In the genomic region with DNA sequence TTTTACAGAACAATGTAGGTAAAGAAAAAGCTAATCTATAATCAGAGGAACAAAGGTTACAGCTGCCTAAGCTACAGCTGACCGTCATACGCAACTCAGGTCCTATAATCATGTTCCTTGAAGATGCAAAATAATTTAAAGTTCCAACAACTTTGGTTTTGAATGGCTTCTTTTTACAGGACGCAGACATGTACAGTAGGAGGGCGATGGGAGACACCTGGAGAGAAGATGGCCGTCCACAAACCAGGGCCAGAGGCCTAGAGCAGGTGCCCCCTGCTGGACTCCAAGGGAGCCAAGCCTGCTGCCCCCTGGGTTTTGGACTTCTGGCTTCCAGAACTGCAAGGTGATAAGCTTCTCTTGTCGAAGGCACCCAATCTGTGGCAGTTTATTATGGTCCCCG, we compare ENCODE assay signal across 15 cellular contexts. TPM values are rescaled to one million over a fixed set of nuclear protein-coding genes. Genes with fewer than 3 reads are reported as not detected.
DNase-seq lines count a peak whose midpoint lies in the region; ATAC-seq, FAIRE-seq and TF ChIP-seq lines count a peak whose summit lies in the region.
"Had no signal": no experiment of that assay in that cellular context is flagged by ENCODE, and none has a peak within 500 bp of the region (broad histone marks: within the 10 kb centered on the region; RNA-seq: fewer than 3 reads in every experiment).

No MANE protein-coding gene starts in this region.

- H4K8ac ChIP-seq in H9 (replicated peaks; ENCODE audit: insufficient read length, low read depth, low read length) = no peak overlapping the region

- POLR2A ChIA-PET in WTC11 (lab: Charles Lee) = no interaction called here

- no peak overlapping the region for H3K4me3 ChIP-seq in AG10803 (ENCODE audit: low read length)
- no peak overlapping the region for H3K4me3 ChIP-seq in kidney (ENCODE audit: low read length in 2 of 2)
- no peak overlapping the region for H3K4me3 ChIP-seq in gastroesophageal sphincter
- H3K4me3 ChIP-seq: left lung had no signal

- H2BK15ac ChIP-seq in H9 (ENCODE audit: low read depth, low read length) = no peak overlapping the region

- no peak overlapping the region for H3K4ac ChIP-seq in H9 (ENCODE audit: low read depth, low read length)

- no peak for TF ChIP-seq EP300 in gastroesophageal sphincter (IDR thresholded peaks at IDR 0.05)

- no peaks in the 10 kb centered on the region for H3K9me3 ChIP-seq in H9 (ENCODE audit: control insufficient read depth, low read depth, low read length)
- peaks cover 0 to 7% of the 10 kb centered on the region in 2 donors for H3K9me3 ChIP-seq in kidney (ENCODE audit: control insufficient read depth in 1 of 2, low read length in 2 of 2)
- H3K9me3 ChIP-seq in gastroesophageal sphincter = peaks cover 0 to 27% (median 0%) of the 10 kb centered on the region in 3 donors

- no peak overlapping the region for H2BK5ac ChIP-seq in H9 (ENCODE audit: insufficient read length, low read length)

- no peak overlapping the region for H2AK5ac ChIP-seq in H9 (ENCODE audit: insufficient read length, low read length)

- no peak overlapping the region for H3K9ac ChIP-seq in H9 (ENCODE audit: extremely low read depth, insufficient read length, low read length)
- H3K9ac ChIP-seq in kidney (ENCODE audit: low read length in 2 of 2) = no peak overlapping the region
- H3K9ac ChIP-seq: KMS-11 had no signal

- no peak overlapping the region for H2BK20ac ChIP-seq in H9 (ENCODE audit: low read depth, low read length, poor library complexity, severe bottlenecking)

- no peak for TF ChIP-seq POLR2A in gastroesophageal sphincter (IDR thresholded peaks at IDR 0.05)

- H3K27me3 ChIP-seq in H9 (ENCODE audit: insufficient read depth, low read length) (no peaks in the 10 kb centered on the region), gastroesophageal sphincter (no peaks in the 10 kb centered on the region)
- H3K27me3 ChIP-seq: left lung had no signal

- no peak overlapping the region for H4K5ac ChIP-seq in H9 (ENCODE audit: insufficient read length, low read depth, low read length)

- H3K18ac ChIP-seq in H9 (ENCODE audit: insufficient read length, low read depth, low read length) = no peak overlapping the region

- CTCF ChIA-PET in WTC11 (lab: Charles Lee) = interaction anchor here (1.2 to 2.0 kb wide), 5 partner anchors 14 to 134 kb away, joined by 3 to 11 read pairs (median 5); no protein-coding TSS in a partner anchor

- H3K4me1 Mint-ChIP-seq in H9 = no peaks in the 10 kb centered on the region
- H3K4me1 Mint-ChIP-seq in WTC11 = no peaks in the 10 kb centered on the region

- TF ChIP-seq CTCF in AG10803 (conservative IDR thresholded peaks at IDR 0.05; ENCODE audit: low read length) = peak; percentile 18; the same call in 1 of the 2 replicates
- TF ChIP-seq CTCF in H9 (conservative IDR thresholded peaks at IDR 0.05) = peak; percentile 70
- no peak for TF ChIP-seq CTCF in WTC11 (IDR thresholded peaks at IDR 0.05)
- TF ChIP-seq CTCF in kidney (IDR thresholded peaks at IDR 0.05; ENCODE audit: borderline replicate concordance, extremely low read depth, insufficient read depth) = peak; percentile 8
- peak in 1 of 4 experiments; percentile 11 for TF ChIP-seq CTCF in gastroesophageal sphincter (IDR thresholded peaks at IDR 0.05)

- no peak for FAIRE-seq in kidney (lab: Jason Lieb, UNC)
- FAIRE-seq: TTC549 had no signal

- intact Hi-C loops in kidney (cut with DNase I) = no loop called here

- WGBS in H9 (ENCODE audit: extremely low coverage, insufficient read length, low lambda C conversion rate) = no CpG with 5 or more reads among the region's 7 CpGs
- WGBS in gastroesophageal sphincter (ENCODE audit: low coverage in 1 of 2), 2 donors = 75 to 85% methylated on average over 2 to 5 of the region's 7 CpGs

- no peaks in the 10 kb centered on the region for H3K79me2 ChIP-seq in H9 (ENCODE audit: insufficient read depth, low read length)

- no peak overlapping the region for H3K56ac ChIP-seq in H9 (ENCODE audit: insufficient read length, low read depth, low read length)

- peaks cover 15 to 20% of the 10 kb centered on the region in 2 experiments for H3K9me3 Mint-ChIP-seq in H9
- H3K9me3 Mint-ChIP-seq in WTC11 = peaks cover 25% of the 10 kb centered on the region

- H3K4me1 ChIP-seq in H9 (ENCODE audit: insufficient read depth, low read length) (no peaks in the 10 kb centered on the region), kidney (ENCODE audit: control insufficient read depth in 1 of 2, insufficient read depth in 1 of 2, low read depth in 1 of 2, low read length in 2 of 2) (no peaks in the 10 kb centered on the region), gastroesophageal sphincter (peaks cover 0 to 13% (median 3%) of the 10 kb centered on the region in 3 donors)
- H3K4me1 ChIP-seq: left lung had no signal

- no peak overlapping the region for H3K23ac ChIP-seq in H9 (ENCODE audit: insufficient read length, low read depth, low read length)

- no peaks in the 10 kb centered on the region for H3K36me3 ChIP-seq in kidney (ENCODE audit: control insufficient read depth in 1 of 2, insufficient read depth in 2 of 2, low read length in 2 of 2)
- no peaks in the 10 kb centered on the region for H3K36me3 ChIP-seq in gastroesophageal sphincter
- H3K36me3 ChIP-seq: left lung had no signal

- H3K27me3 Mint-ChIP-seq in H9 (ENCODE audit: low read depth) = peaks cover 58% of the 10 kb centered on the region
- peaks cover 51% of the 10 kb centered on the region for H3K27me3 Mint-ChIP-seq in WTC11 (ENCODE audit: low read depth)

- H2BK120ac ChIP-seq in H9 (ENCODE audit: low read depth, low read length, poor library complexity, severe bottlenecking) = no peak overlapping the region

- peak; percentile 65 for ATAC-seq in WTC11
- ATAC-seq in gastroesophageal sphincter = no peak
- ATAC-seq: left lung, sciatic nerve had no signal

- peaks cover 7 to 8% (median 8%) of the 10 kb centered on the region in 3 experiments; a peak in 4 of 7 replicates for H3K36me3 Mint-ChIP-seq in H9 (ENCODE audit: insufficient read depth in 1 of 3, low read depth in 3 of 3)
- H3K36me3 Mint-ChIP-seq in WTC11 = peaks cover 15% of the 10 kb centered on the region

- H4K20me1 ChIP-seq in H9 (ENCODE audit: control insufficient read depth, insufficient read depth, insufficient read length) = no peaks in the 10 kb centered on the region

- H3T11ph ChIP-seq in H9 (ENCODE audit: low read length) = no peak overlapping the region

- H3K27ac Mint-ChIP-seq in H9 = no peak overlapping the region
- no peak overlapping the region for H3K27ac Mint-ChIP-seq in WTC11

- H3K27ac ChIP-seq in H9 (ENCODE audit: insufficient read length, low read depth, low read length) (no peak overlapping the region), kidney (ENCODE audit: low read depth in 2 of 2, low read length in 2 of 2) (no peak overlapping the region), gastroesophageal sphincter (no peak overlapping the region)
- H3K27ac ChIP-seq: KMS-11, left lung had no signal

- DNase-seq in AG10803 (ENCODE audit: low read depth) (no peak), H9 (peak; percentile 64), WTC11 (ENCODE audit: low spot score) (peak; percentile 48), kidney (peak; percentile 31), putamen (ENCODE audit: low spot score) (no peak), EL (no peak), NOMO-1 treated with DMSO at 0.1 percent for 48 hours (lab: John Stamatoyannopoulos, UW; ENCODE audit: unreplicated experiment) (no peak)
- DNase-seq: activated gamma-delta T cell treated with Interleukin-2 at 50 U/mL for 16 hours; effector CD8-positive, alpha-beta T cell; NCI-H69 had no signal

- no peak overlapping the region for H4K91ac ChIP-seq in H9 (ENCODE audit: insufficient read length, low read depth, low read length)

- H2BK12ac ChIP-seq in H9 (ENCODE audit: insufficient read length, low read depth, low read length) = no peak overlapping the region

- no peaks in the 10 kb centered on the region for H3K23me2 ChIP-seq in H9 (ENCODE audit: insufficient read length, low read depth, low read length, poor library complexity, severe bottlenecking)

- H3K4me3 Mint-ChIP-seq in H9 (no peak overlapping the region), WTC11 (no peak overlapping the region)

- no peak overlapping the region for H2AFZ ChIP-seq in H9 (ENCODE audit: low read length)

- H3K4me2 ChIP-seq in H9 (ENCODE audit: insufficient read depth, insufficient read length, low read length) = no peak overlapping the region
- H3K4me2 ChIP-seq: KMS-11 had no signal

- no peaks in the 10 kb centered on the region for H3K79me1 ChIP-seq in H9 (ENCODE audit: insufficient read depth, low read depth, low read length, poor library complexity, severe bottlenecking)

- no peak overlapping the region for H3K14ac ChIP-seq in H9 (ENCODE audit: insufficient read depth, low read length)

TF ChIP-seq in WTC11, 78 proteins besides CTCF, POLR2A, EP300 and RAD21 (continues in another document):
- TF ChIP-seq MXD4 (CRISPR knock-in tag; IDR thresholded peaks at IDR 0.05; ENCODE audit: borderline replicate concordance) (no peak), ZNF423 (CRISPR knock-in tag; IDR thresholded peaks at IDR 0.05) (no peak), ATF1 (CRISPR knock-in tag; IDR thresholded peaks at IDR 0.05) (no peak), MYBL2 (CRISPR knock-in tag; IDR thresholded peaks at IDR 0.05) (no peak), ZNF121 (CRISPR knock-in tag; IDR thresholded peaks at IDR 0.05) (no peak)
- TF ChIP-seq, protein P1, sequence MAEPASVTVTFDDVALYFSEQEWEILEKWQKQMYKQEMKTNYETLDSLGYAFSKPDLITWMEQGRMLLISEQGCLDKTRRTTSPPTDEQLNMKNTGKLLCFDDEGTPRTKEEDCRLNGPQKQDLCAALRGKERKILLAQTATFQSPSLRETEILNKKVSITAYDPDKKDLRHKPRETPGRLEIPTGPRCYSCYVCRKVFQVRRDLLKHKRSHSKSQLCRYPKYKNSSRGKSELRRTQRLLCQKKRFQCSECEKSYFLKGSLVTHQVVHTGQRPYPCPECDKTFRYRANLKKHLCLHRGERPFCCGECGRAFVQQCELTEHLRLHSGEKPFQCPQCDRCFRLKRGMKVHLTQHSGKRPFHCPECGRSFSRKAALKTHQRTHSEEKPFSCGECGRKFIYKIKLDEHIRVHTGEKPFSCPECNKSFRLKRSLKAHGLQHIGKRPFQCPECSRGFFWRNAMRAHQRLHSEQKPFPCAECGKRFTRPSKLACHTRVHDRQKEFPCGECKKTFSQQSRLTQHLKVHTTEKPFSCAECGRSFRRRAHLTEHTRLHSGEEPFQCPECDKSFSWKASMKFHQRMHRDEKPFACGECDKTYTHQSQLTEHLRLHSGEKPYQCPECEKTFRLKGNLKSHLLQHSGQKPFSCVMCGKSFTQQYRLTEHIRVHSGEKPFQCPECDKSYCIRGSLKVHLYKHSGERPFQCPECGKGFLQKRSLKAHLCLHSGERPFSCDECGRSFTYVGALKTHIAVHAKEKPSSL (CRISPR knock-in tag; conservative IDR thresholded peaks at IDR 0.05) = no peak

RNA-seq across cellular contexts. Expression of gene HGFAC, which starts 10.6 kb away (rescaled TPM):
- total RNA-seq in H9 (2021) (0.33 and 0.37 TPM in 2 replicates), WTC11 (2021) (0.20 to 0.76 TPM (median 0.48 TPM) in 3 replicates), kidney (1.6 TPM), gastroesophageal sphincter (1 to 10 TPM in 1 of 4 donors, under 1 TPM in 2, not detected in 1; 0.13 to 1.8 (median 0.62) TPM)
- polyA plus RNA-seq in kidney (ENCODE audit: insufficient read depth, low read depth, low replicate concordance) = 0.86 TPM
- total RNA-seq: sciatic nerve had no signal

RNA-seq across cellular contexts. Expression of gene DOK7, which starts 10.7 kb away (rescaled TPM):
- 0.26 TPM in 1 of 2 replicates, not detected in the other for total RNA-seq in H9 (2021)
- total RNA-seq in WTC11 (2021) = 0.22 to 0.46 TPM (median 0.44 TPM) in 3 replicates
- total RNA-seq in kidney = 7.0 TPM
- 1.2 TPM for polyA plus RNA-seq in kidney (ENCODE audit: insufficient read depth, low read depth, low replicate concordance)
- 1 to 10 TPM in 3 of 4 donors, under 1 TPM in 1; 0.32 to 5.3 (median 2.8) TPM for total RNA-seq in gastroesophageal sphincter
- total RNA-seq: sciatic nerve had no signal

Comparison
In these comparisons a context has a peak if more than half of its experiments do, and no peak if none do; other contexts are left out.
1. DNase-seq: peak in H9 (single experiment), WTC11 (single experiment) and kidney (single experiment); none in AG10803 (single experiment), putamen (single experiment), EL (single experiment) and NOMO-1 treated with DMSO at 0.1 percent for 48 hours (single experiment).